In the genomic region with DNA sequence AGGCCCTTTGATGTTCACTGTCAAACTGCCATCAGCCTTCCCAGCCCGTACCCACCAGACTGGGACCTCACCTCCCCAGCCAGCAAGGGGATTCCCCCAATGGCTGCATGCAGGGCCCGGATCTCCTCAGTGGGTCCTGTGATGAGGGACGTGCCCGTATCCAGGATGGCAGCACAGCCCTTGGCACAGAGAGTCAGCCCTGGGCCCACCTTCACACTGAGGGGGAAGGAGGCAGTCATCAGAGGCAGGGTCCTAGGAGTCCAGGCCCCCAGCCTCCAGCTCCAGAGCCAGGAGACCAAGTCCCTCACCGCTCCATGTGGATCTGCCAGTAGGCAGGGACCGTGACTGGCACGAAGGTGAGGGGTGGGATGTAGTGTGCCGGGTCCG, we compare ENCODE assay signal across 19 cellular contexts. TPM values are rescaled to one million over a fixed set of nuclear protein-coding genes. Genes with fewer than 3 reads are reported as not detected.
DNase-seq lines count a peak whose midpoint lies in the region; ATAC-seq, FAIRE-seq and TF ChIP-seq lines count a peak whose summit lies in the region.
"Had no signal": no experiment of that assay in that cellular context is flagged by ENCODE, and none has a peak within 500 bp of the region (broad histone marks: within the 10 kb centered on the region; RNA-seq: fewer than 3 reads in every experiment).

No MANE protein-coding gene starts in this region.

- peak; percentile 63 for DNase-seq in activated CD4-positive, alpha-beta T cell treated with anti-CD3 and anti-CD28 coated beads, Interleukin-2, amount 10 ng/mL, durations not matched to agents 24 days and 14 days
- no peak for DNase-seq in activated CD4-positive, alpha-beta T cell treated with anti-CD3 and anti-CD28 coated beads, Interleukin-2, amount 50 U/mL, for 1 hour
- DNase-seq in GM12864 (ENCODE audit: low read depth) (no peak), natural killer cell (no peak), urothelium cell line (ENCODE audit: low spot score) (no peak), AG08395 (ENCODE audit: low spot score) (no peak), NCI-H1417 (lab: John Stamatoyannopoulos, UW) (no peak)
- DNase-seq: activated CD8-positive, alpha-beta memory T cell treated with anti-CD3 and anti-CD28 coated beads, Interleukin-2, amount 50 U/mL, for 4 hours; kidney glomerular epithelial cell; mesendoderm; NCI-H2029; NCI-H446 treated with DMSO at 0.1 percent for 48 hours; tibial artery had no signal

- no peak for ATAC-seq in natural killer cell
- ATAC-seq: HepG2 had no signal

- H3K9me3 Mint-ChIP-seq in activated CD4-positive, alpha-beta T cell treated with anti-CD3 and anti-CD28 coated beads, Interleukin-2, amount 10 ng/mL, durations not matched to agents 24 days and 14 days, result peaks cover 10% of the 10 kb centered on the region
- H3K9me3 Mint-ChIP-seq in activated naive CD8-positive, alpha-beta T cell (ENCODE audit: low read depth), result no peaks in the 10 kb centered on the region
- H3K9me3 Mint-ChIP-seq in natural killer cell, result no peaks in the 10 kb centered on the region

- H3K4me3 ChIP-seq in GM12864 (ENCODE audit: low read depth, low read length), result peak overlapping the region; percentile 66; the same call in 1 of the 2 replicates

- H3K27ac Mint-ChIP-seq in activated CD4-positive, alpha-beta T cell treated with anti-CD3 and anti-CD28 coated beads, Interleukin-2, amount 10 ng/mL, durations not matched to agents 24 days and 14 days, result peak overlapping the region; percentile 95
- H3K27ac Mint-ChIP-seq in activated naive CD8-positive, alpha-beta T cell, result peak overlapping the region; percentile 94
- peak overlapping the region; percentile 97 to 99 for H3K27ac Mint-ChIP-seq in natural killer cell

- no peak for FAIRE-seq in urothelium cell line (lab: Jason Lieb, UNC)
- FAIRE-seq: A204.1, frontal cortex, HepG2 had no signal

- intact Hi-C loops in activated CD4-positive, alpha-beta T cell treated with anti-CD3 and anti-CD28 coated beads, Interleukin-2, amount 10 ng/mL, durations not matched to agents 24 days and 14 days (cut with micrococcal nuclease), result loop anchor here (5.0 kb wide), 2 partner anchors 73 to 198 kb away; a partner anchor contains a TSS
- intact Hi-C loops in natural killer cell (cut with micrococcal nuclease), result loop anchor here (5.0 kb wide), 2 partner anchors 118 to 198 kb away; a partner anchor contains a TSS

- H3K27me3 Mint-ChIP-seq in activated CD4-positive, alpha-beta T cell treated with anti-CD3 and anti-CD28 coated beads, Interleukin-2, amount 10 ng/mL, durations not matched to agents 24 days and 14 days, result no peaks in the 10 kb centered on the region
- no peaks in the 10 kb centered on the region for H3K27me3 Mint-ChIP-seq in activated naive CD8-positive, alpha-beta T cell
- no peaks in the 10 kb centered on the region for H3K27me3 Mint-ChIP-seq in natural killer cell (ENCODE audit: low read depth in 2 of 2)

- peaks cover 25% of the 10 kb centered on the region for H3K36me3 Mint-ChIP-seq in activated CD4-positive, alpha-beta T cell treated with anti-CD3 and anti-CD28 coated beads, Interleukin-2, amount 10 ng/mL, durations not matched to agents 24 days and 14 days (ENCODE audit: low read depth)
- H3K36me3 Mint-ChIP-seq in activated naive CD8-positive, alpha-beta T cell, result no peaks in the 10 kb centered on the region
- no peaks in the 10 kb centered on the region for H3K36me3 Mint-ChIP-seq in natural killer cell

- TF ChIP-seq CTCF in GM12864 (IDR thresholded peaks at IDR 0.05; ENCODE audit: low read depth, low read length, missing control alignments) (no peak), natural killer cell (IDR thresholded peaks at IDR 0.05) (no peak)

- H3K4me1 Mint-ChIP-seq in activated CD4-positive, alpha-beta T cell treated with anti-CD3 and anti-CD28 coated beads, Interleukin-2, amount 10 ng/mL, durations not matched to agents 24 days and 14 days, result peaks cover 60% of the 10 kb centered on the region
- H3K4me1 Mint-ChIP-seq in activated naive CD8-positive, alpha-beta T cell (ENCODE audit: low read depth), result peaks cover 61% of the 10 kb centered on the region
- H3K4me1 Mint-ChIP-seq in natural killer cell, result peaks cover 36 to 56% of the 10 kb centered on the region in 2 donors

- peak overlapping the region; percentile 90 for H3K4me3 Mint-ChIP-seq in activated CD4-positive, alpha-beta T cell treated with anti-CD3 and anti-CD28 coated beads, Interleukin-2, amount 10 ng/mL, durations not matched to agents 24 days and 14 days
- H3K4me3 Mint-ChIP-seq in activated naive CD8-positive, alpha-beta T cell, result peak overlapping the region; percentile 90
- H3K4me3 Mint-ChIP-seq in natural killer cell, result peak overlapping the region; percentile 95

RNA-seq across cellular contexts. Expression of a gene that starts 6.0 kb away (rescaled TPM):
- 13.6 and 18.0 TPM in 2 replicates for total RNA-seq in activated CD4-positive, alpha-beta T cell treated with anti-CD3 and anti-CD28 coated beads, Interleukin-2, amount 10 ng/mL, durations not matched to agents 24 days and 14 days
- total RNA-seq in natural killer cell, result 1 to 10 TPM in 1 of 3 donors, under 1 TPM in 2; 0.94 to 1.3 (median 0.95) TPM
- total RNA-seq: frontal cortex, HepG2 had no signal

RNA-seq across cellular contexts. Expression of a gene that starts 16.8 kb away (rescaled TPM):
- total RNA-seq in activated CD4-positive, alpha-beta T cell treated with anti-CD3 and anti-CD28 coated beads, Interleukin-2, amount 10 ng/mL, durations not matched to agents 24 days and 14 days, result 81.4 and 84.7 TPM in 2 replicates
- 100 to 1,000 TPM; 185 to 217 (median 211) TPM for total RNA-seq in natural killer cell

RNA-seq across cellular contexts. Expression of a gene that starts 24.7 kb away (rescaled TPM):
- total RNA-seq in activated CD4-positive, alpha-beta T cell treated with anti-CD3 and anti-CD28 coated beads, Interleukin-2, amount 10 ng/mL, durations not matched to agents 24 days and 14 days, result 188 and 204 TPM in 2 replicates
- total RNA-seq in natural killer cell, result 10 to 100 TPM; 26.1 to 32.0 (median 30.2) TPM

RNA-seq across cellular contexts. Expression of a gene that starts 30.2 kb away (rescaled TPM):
- total RNA-seq in activated CD4-positive, alpha-beta T cell treated with anti-CD3 and anti-CD28 coated beads, Interleukin-2, amount 10 ng/mL, durations not matched to agents 24 days and 14 days, result 20.3 TPM in 2 replicates
- total RNA-seq in natural killer cell, result 1 to 10 TPM in 1 of 3 donors, under 1 TPM in 2; 0.57 to 3.2 (median 0.68) TPM

RNA-seq across cellular contexts. Expression of a gene that starts 59.3 kb away (rescaled TPM):
- total RNA-seq in activated CD4-positive, alpha-beta T cell treated with anti-CD3 and anti-CD28 coated beads, Interleukin-2, amount 10 ng/mL, durations not matched to agents 24 days and 14 days, result 0.91 and 1.6 TPM in 2 replicates
- 1 to 10 TPM in 1 of 3 donors, under 1 TPM in 2; 0.77 to 2.8 (median 0.78) TPM for total RNA-seq in natural killer cell
- total RNA-seq: epithelial cell of proximal tubule, pulmonary artery endothelial cell had no signal
